In the genomic region with DNA sequence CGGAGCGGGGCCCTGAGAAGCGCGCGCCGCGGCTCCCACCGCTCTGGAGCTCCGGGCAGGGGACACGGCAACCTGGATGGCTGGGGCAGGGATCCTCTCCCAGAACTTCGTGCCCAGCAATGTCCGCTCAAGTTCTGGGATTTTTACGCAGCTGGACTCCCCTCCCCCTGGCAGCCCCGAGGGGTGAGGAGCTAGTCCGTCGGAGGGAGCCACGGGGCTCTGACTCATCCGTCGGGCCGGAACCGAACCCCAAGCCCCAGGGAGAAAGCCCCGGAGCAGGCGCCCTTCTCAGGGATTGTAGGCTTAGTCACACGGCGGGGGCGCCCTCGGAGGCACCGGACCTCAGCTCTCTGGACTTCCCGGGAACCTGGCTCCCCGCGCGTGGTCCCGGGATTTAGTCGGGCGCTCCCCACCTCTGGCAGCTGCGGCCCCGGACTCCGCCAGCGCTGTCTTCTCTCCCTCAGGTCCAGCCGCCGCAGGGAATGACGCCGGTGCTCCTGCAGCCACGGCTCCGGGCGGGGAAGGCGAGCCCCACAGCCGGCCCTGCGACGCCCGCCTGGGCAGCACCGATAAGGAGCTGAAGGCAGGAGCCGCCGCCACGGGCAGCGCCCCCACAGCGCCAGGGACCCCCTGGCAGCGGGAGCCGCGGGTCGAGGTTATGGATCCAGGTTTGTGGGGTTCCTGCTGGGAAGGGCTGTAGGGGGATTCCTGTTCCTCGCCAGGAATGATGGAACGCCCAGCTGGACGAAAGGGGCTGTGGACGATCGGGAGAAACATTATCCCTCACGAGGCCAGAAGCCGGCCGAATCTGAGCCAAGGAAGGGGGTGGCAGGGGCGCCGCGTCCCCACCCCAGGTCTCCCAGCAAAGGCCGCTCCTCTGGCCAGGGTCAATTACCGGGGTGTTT, we compare ENCODE assay signal across 1 cellular context.
TF ChIP-seq lines count a peak whose summit lies in the region.

No MANE protein-coding gene starts in this region.

TF ChIP-seq in K562, 482 proteins besides CTCF, POLR2A, EP300 and RAD21 (continued from another document and continues in another):
- TF ChIP-seq, protein P1, sequence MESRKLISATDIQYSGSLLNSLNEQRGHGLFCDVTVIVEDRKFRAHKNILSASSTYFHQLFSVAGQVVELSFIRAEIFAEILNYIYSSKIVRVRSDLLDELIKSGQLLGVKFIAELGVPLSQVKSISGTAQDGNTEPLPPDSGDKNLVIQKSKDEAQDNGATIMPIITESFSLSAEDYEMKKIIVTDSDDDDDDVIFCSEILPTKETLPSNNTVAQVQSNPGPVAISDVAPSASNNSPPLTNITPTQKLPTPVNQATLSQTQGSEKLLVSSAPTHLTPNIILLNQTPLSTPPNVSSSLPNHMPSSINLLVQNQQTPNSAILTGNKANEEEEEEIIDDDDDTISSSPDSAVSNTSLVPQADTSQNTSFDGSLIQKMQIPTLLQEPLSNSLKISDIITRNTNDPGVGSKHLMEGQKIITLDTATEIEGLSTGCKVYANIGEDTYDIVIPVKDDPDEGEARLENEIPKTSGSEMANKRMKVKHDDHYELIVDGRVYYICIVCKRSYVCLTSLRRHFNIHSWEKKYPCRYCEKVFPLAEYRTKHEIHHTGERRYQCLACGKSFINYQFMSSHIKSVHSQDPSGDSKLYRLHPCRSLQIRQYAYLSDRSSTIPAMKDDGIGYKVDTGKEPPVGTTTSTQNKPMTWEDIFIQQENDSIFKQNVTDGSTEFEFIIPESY (CRISPR knock-in tag; IDR thresholded peaks at IDR 0.05): no peak
- TF ChIP-seq HNRNPL (IDR thresholded peaks at IDR 0.05; ENCODE audit: low read depth, low read length): peak; percentile 54; the same call in 1 of the 2 replicates
- TF ChIP-seq JUND (IDR thresholded peaks at IDR 0.05; ENCODE audit: borderline replicate concordance, low read depth, low read length): peak; percentile 70
- no peak; the same call in 2 of the 3 replicates for TF ChIP-seq JUND (tag; IDR thresholded peaks at IDR 0.05; ENCODE audit: borderline replicate concordance, low read depth, low read length)
- no peak for TF ChIP-seq CAMTA2 (CRISPR knock-in tag; conservative IDR thresholded peaks at IDR 0.05)
- TF ChIP-seq HDAC1 (IDR thresholded peaks at IDR 0.05): no peak
- TF ChIP-seq, protein P2, sequence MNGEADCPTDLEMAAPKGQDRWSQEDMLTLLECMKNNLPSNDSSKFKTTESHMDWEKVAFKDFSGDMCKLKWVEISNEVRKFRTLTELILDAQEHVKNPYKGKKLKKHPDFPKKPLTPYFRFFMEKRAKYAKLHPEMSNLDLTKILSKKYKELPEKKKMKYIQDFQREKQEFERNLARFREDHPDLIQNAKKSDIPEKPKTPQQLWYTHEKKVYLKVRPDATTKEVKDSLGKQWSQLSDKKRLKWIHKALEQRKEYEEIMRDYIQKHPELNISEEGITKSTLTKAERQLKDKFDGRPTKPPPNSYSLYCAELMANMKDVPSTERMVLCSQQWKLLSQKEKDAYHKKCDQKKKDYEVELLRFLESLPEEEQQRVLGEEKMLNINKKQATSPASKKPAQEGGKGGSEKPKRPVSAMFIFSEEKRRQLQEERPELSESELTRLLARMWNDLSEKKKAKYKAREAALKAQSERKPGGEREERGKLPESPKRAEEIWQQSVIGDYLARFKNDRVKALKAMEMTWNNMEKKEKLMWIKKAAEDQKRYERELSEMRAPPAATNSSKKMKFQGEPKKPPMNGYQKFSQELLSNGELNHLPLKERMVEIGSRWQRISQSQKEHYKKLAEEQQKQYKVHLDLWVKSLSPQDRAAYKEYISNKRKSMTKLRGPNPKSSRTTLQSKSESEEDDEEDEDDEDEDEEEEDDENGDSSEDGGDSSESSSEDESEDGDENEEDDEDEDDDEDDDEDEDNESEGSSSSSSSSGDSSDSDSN (IDR thresholded peaks at IDR 0.05; ENCODE audit: borderline replicate concordance in 1 of 2, low read depth in 2 of 2, low read length in 2 of 2): peak; percentile 84 to 91; a peak in 3 of 4 replicates
- no peak for TF ChIP-seq FOXJ3 (CRISPR knock-in tag; IDR thresholded peaks at IDR 0.05)
- TF ChIP-seq RCOR1 (IDR thresholded peaks at IDR 0.05; ENCODE audit: borderline replicate concordance in 1 of 2, low read depth in 2 of 2, low read length in 2 of 2): no peak; a peak in 1 of 4 replicates
- TF ChIP-seq MYBL2 (IDR thresholded peaks at IDR 0.05; ENCODE audit: low read depth): no peak
- TF ChIP-seq MYBL2 (CRISPR knock-in tag; IDR thresholded peaks at IDR 0.05; ENCODE audit: borderline replicate concordance): no peak
- TF ChIP-seq, protein P3, sequence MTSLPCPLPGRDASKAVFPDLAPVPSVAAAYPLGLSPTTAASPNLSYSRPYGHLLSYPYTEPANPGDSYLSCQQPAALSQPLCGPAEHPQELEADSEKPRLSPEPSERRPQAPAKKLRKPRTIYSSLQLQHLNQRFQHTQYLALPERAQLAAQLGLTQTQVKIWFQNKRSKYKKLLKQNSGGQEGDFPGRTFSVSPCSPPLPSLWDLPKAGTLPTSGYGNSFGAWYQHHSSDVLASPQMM (CRISPR knock-in tag; IDR thresholded peaks at IDR 0.05): no peak
- no peak for TF ChIP-seq EWSR1 (IDR thresholded peaks at IDR 0.05; ENCODE audit: borderline replicate concordance, low read depth, partially characterized antibody)
- TF ChIP-seq, protein P4, sequence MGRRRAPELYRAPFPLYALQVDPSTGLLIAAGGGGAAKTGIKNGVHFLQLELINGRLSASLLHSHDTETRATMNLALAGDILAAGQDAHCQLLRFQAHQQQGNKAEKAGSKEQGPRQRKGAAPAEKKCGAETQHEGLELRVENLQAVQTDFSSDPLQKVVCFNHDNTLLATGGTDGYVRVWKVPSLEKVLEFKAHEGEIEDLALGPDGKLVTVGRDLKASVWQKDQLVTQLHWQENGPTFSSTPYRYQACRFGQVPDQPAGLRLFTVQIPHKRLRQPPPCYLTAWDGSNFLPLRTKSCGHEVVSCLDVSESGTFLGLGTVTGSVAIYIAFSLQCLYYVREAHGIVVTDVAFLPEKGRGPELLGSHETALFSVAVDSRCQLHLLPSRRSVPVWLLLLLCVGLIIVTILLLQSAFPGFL (CRISPR knock-in tag; IDR thresholded peaks at IDR 0.05): no peak
- TF ChIP-seq ZNF76 (CRISPR knock-in tag; IDR thresholded peaks at IDR 0.05; ENCODE audit: borderline replicate concordance): no peak
- TF ChIP-seq, protein P5, sequence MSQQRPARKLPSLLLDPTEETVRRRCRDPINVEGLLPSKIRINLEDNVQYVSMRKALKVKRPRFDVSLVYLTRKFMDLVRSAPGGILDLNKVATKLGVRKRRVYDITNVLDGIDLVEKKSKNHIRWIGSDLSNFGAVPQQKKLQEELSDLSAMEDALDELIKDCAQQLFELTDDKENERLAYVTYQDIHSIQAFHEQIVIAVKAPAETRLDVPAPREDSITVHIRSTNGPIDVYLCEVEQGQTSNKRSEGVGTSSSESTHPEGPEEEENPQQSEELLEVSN (IDR thresholded peaks at IDR 0.05; ENCODE audit: borderline replicate concordance in 1 of 2, extremely low read depth in 1 of 2, insufficient read depth in 1 of 2, insufficient read length in 1 of 2, low read depth in 1 of 2, low read length in 1 of 2, poor library complexity in 1 of 2, severe bottlenecking in 1 of 2): peak in 1 of 2 experiments; percentile 66
- TF ChIP-seq, protein P6, sequence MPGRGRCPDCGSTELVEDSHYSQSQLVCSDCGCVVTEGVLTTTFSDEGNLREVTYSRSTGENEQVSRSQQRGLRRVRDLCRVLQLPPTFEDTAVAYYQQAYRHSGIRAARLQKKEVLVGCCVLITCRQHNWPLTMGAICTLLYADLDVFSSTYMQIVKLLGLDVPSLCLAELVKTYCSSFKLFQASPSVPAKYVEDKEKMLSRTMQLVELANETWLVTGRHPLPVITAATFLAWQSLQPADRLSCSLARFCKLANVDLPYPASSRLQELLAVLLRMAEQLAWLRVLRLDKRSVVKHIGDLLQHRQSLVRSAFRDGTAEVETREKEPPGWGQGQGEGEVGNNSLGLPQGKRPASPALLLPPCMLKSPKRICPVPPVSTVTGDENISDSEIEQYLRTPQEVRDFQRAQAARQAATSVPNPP (IDR thresholded peaks at IDR 0.05; ENCODE audit: borderline replicate concordance, insufficient read depth, insufficient read length): no peak
- no peak for TF ChIP-seq ZNF347 (CRISPR knock-in tag; IDR thresholded peaks at IDR 0.05; ENCODE audit: low read depth)
- TF ChIP-seq, protein P7, sequence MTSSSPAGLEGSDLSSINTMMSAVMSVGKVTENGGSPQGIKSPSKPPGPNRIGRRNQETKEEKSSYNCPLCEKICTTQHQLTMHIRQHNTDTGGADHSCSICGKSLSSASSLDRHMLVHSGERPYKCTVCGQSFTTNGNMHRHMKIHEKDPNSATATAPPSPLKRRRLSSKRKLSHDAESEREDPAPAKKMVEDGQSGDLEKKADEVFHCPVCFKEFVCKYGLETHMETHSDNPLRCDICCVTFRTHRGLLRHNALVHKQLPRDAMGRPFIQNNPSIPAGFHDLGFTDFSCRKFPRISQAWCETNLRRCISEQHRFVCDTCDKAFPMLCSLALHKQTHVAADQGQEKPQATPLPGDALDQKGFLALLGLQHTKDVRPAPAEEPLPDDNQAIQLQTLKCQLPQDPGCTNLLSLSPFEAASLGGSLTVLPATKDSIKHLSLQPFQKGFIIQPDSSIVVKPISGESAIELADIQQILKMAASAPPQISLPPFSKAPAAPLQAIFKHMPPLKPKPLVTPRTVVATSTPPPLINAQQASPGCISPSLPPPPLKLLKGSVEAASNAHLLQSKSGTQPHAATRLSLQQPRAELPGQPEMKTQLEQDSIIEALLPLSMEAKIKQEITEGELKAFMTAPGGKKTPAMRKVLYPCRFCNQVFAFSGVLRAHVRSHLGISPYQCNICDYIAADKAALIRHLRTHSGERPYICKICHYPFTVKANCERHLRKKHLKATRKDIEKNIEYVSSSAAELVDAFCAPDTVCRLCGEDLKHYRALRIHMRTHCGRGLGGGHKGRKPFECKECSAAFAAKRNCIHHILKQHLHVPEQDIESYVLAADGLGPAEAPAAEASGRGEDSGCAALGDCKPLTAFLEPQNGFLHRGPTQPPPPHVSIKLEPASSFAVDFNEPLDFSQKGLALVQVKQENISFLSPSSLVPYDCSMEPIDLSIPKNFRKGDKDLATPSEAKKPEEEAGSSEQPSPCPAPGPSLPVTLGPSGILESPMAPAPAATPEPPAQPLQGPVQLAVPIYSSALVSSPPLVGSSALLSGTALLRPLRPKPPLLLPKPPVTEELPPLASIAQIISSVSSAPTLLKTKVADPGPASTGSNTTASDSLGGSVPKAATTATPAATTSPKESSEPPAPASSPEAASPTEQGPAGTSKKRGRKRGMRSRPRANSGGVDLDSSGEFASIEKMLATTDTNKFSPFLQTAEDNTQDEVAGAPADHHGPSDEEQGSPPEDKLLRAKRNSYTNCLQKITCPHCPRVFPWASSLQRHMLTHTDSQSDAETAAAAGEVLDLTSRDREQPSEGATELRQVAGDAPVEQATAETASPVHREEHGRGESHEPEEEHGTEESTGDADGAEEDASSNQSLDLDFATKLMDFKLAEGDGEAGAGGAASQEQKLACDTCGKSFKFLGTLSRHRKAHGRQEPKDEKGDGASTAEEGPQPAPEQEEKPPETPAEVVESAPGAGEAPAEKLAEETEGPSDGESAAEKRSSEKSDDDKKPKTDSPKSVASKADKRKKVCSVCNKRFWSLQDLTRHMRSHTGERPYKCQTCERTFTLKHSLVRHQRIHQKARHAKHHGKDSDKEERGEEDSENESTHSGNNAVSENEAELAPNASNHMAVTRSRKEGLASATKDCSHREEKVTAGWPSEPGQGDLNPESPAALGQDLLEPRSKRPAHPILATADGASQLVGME (CRISPR knock-in tag; IDR thresholded peaks at IDR 0.05): no peak
- TF ChIP-seq ZNF133 (CRISPR knock-in tag; IDR thresholded peaks at IDR 0.05): no peak
- TF ChIP-seq, protein P8, sequence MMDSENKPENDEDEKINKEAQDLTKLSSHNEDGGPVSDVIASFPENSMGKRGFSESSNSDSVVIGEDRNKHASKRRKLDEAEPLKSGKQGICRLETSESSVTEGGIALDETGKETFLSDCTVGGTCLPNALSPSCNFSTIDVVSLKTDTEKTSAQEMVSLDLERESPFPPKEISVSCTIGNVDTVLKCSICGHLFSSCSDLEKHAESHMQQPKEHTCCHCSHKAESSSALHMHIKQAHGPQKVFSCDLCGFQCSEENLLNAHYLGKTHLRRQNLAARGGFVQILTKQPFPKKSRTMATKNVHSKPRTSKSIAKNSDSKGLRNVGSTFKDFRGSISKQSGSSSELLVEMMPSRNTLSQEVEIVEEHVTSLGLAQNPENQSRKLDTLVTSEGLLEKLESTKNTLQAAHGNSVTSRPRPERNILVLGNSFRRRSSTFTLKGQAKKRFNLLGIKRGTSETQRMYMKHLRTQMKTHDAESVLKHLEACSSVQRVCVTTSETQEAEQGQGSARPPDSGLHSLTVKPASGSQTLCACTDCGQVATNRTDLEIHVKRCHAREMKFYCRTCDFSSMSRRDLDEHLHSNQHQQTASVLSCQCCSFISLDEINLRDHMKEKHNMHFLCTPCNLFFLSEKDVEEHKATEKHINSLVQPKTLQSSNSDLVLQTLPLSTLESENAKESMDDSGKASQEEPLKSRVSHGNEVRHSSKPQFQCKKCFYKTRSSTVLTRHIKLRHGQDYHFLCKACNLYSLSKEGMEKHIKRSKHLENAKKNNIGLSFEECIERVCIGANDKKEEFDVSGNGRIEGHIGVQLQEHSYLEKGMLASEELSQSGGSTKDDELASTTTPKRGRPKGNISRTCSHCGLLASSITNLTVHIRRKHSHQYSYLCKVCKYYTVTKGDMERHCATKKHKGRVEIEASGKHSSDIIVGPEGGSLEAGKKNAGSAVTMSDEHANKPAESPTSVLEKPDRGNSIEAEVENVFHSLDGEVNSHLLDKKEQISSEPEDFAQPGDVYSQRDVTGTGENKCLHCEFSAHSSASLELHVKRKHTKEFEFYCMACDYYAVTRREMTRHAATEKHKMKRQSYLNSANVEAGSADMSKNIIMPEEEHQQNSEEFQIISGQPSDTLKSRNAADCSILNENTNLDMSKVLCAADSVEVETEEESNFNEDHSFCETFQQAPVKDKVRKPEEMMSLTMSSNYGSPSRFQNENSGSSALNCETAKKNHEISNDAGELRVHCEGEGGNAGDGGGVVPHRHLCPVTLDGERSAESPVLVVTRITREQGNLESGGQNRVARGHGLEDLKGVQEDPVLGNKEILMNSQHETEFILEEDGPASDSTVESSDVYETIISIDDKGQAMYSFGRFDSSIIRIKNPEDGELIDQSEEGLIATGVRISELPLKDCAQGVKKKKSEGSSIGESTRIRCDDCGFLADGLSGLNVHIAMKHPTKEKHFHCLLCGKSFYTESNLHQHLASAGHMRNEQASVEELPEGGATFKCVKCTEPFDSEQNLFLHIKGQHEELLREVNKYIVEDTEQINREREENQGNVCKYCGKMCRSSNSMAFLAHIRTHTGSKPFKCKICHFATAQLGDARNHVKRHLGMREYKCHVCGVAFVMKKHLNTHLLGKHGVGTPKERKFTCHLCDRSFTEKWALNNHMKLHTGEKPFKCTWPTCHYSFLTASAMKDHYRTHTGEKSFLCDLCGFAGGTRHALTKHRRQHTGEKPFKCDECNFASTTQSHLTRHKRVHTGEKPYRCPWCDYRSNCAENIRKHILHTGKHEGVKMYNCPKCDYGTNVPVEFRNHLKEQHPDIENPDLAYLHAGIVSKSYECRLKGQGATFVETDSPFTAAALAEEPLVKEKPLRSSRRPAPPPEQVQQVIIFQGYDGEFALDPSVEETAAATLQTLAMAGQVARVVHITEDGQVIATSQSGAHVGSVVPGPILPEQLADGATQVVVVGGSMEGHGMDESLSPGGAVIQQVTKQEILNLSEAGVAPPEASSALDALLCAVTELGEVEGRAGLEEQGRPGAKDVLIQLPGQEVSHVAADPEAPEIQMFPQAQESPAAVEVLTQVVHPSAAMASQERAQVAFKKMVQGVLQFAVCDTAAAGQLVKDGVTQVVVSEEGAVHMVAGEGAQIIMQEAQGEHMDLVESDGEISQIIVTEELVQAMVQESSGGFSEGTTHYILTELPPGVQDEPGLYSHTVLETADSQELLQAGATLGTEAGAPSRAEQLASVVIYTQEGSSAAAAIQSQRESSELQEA (IDR thresholded peaks at IDR 0.05; ENCODE audit: low read depth): no peak
- peak; percentile 51 for TF ChIP-seq EGR1 (conservative IDR thresholded peaks at IDR 0.05)
